ENCODE assay signal across 21 cellular contexts in genomic region chr12:91574391-91574790, GRCh38.
DNase-seq lines count a peak whose midpoint lies in the region; ATAC-seq and TF ChIP-seq lines count a peak whose summit lies in the region.
"Had no signal": no experiment of that assay in that cellular context is flagged by ENCODE, and none has a peak within 500 bp of the region (broad histone marks: within the 10 kb centered on the region; RNA-seq: fewer than 3 reads in every experiment).

No MANE protein-coding gene starts in this region.

- H4K8ac ChIP-seq in neuronal stem cell (ENCODE audit: low read depth, low read length), result no peak overlapping the region

- H3K9me3 ChIP-seq in right cardiac atrium (ENCODE audit: control insufficient read depth, low read length), result no peaks in the 10 kb centered on the region
- H3K9me3 ChIP-seq in neuronal stem cell (replicated peaks in 1 of 2; ENCODE audit: control insufficient read depth in 2 of 2, insufficient read depth in 1 of 2, low read depth in 1 of 2, low read length in 2 of 2), result peaks cover 0 to 3% of the 10 kb centered on the region in 2 donors
- no peaks in the 10 kb centered on the region for H3K9me3 ChIP-seq in CD4-positive, alpha-beta memory T cell (ENCODE audit: control insufficient read depth in 1 of 2, low read length in 2 of 2)
- no peaks in the 10 kb centered on the region for H3K9me3 ChIP-seq in upper lobe of left lung
- H3K9me3 ChIP-seq: A549, HAP-1, sigmoid colon, tibial artery had no signal

- no peak overlapping the region for H2BK12ac ChIP-seq in neuronal stem cell (ENCODE audit: low read length)

- H3K4me1 ChIP-seq in right cardiac atrium (ENCODE audit: control insufficient read depth, insufficient read depth, low read length) (no peaks in the 10 kb centered on the region), neuronal stem cell (ENCODE audit: control insufficient read depth in 2 of 2, insufficient read depth in 1 of 2, low read depth in 1 of 2, low read length in 2 of 2) (peaks cover 0 to 11% of the 10 kb centered on the region in 2 donors), upper lobe of left lung (peaks cover 0 to 12% (median 5%) of the 10 kb centered on the region in 4 donors)
- H3K4me1 ChIP-seq in CD4-positive, alpha-beta memory T cell (ENCODE audit: insufficient read depth, low read length), result peaks cover 4% of the 10 kb centered on the region
- H3K4me1 ChIP-seq: tibial artery had no signal

- H3K23ac ChIP-seq in neuronal stem cell (ENCODE audit: low read depth, low read length, poor library complexity), result no peak overlapping the region

- no peak overlapping the region for H2BK120ac ChIP-seq in neuronal stem cell (ENCODE audit: low read depth, low read length)

- H3K27ac ChIP-seq in right cardiac atrium (ENCODE audit: low read length) (no peak overlapping the region), neuronal stem cell (replicated peaks; ENCODE audit: low read length) (peak overlapping the region; percentile 56), caudate nucleus (ENCODE audit: low read depth, low read length) (no peak overlapping the region), upper lobe of left lung (no peak overlapping the region)
- no peak overlapping the region for H3K27ac ChIP-seq in CD4-positive, alpha-beta memory T cell (ENCODE audit: low read depth, low read length)
- H3K27ac ChIP-seq: A549, dorsolateral prefrontal cortex, sigmoid colon, tibial artery had no signal

- no peak overlapping the region for H3K27ac Mint-ChIP-seq in CD4-positive, alpha-beta memory T cell
- H3K27ac Mint-ChIP-seq: activated T-helper 2 cell treated with anti-CD3 and anti-CD28 coated beads, Interferon-gamma antibody, Interleukin-2, Interleukin-4, amounts not matched to agents 10 μg/mL and 5 μg/mL and 100 μg/mL, durations not matched to agents 14 hours and 24 hours and 36 hours; CD4-positive, alpha-beta T cell; naive thymus-derived CD4-positive, alpha-beta T cell; T-helper 1 cell treated with Interleukin-12 subunit alpha and Interleukin-12 subunit beta and Interleukin-4 antibody, amounts not matched to agents 30 μg/mL and 1 μg/mL, for 36 hours; WTC11 had no signal

- H3K79me1 ChIP-seq in neuronal stem cell (ENCODE audit: low read depth, low read length), result no peaks in the 10 kb centered on the region

- no peaks in the 10 kb centered on the region for H3K9me3 Mint-ChIP-seq in CD4-positive, alpha-beta memory T cell
- H3K9me3 Mint-ChIP-seq: activated T-helper 2 cell treated with anti-CD3 and anti-CD28 coated beads, Interferon-gamma antibody, Interleukin-2, Interleukin-4, amounts not matched to agents 10 μg/mL and 5 μg/mL and 100 μg/mL, durations not matched to agents 14 hours and 24 hours and 36 hours; CD4-positive, alpha-beta T cell; naive thymus-derived CD4-positive, alpha-beta T cell; T-helper 1 cell treated with Interleukin-12 subunit alpha and Interleukin-12 subunit beta and Interleukin-4 antibody, amounts not matched to agents 30 μg/mL and 1 μg/mL, for 36 hours; WTC11 had no signal

- ATAC-seq in right cardiac atrium (no peak), left cardiac atrium (no peak), upper lobe of left lung (ENCODE audit: low FRiP score in 2 of 2) (no peak)
- ATAC-seq: A549; naive thymus-derived CD4-positive, alpha-beta T cell; WTC11 had no signal

- POLR2A ChIA-PET in CD4-positive, alpha-beta memory T cell (lab: Charles Lee; ENCODE audit: partially characterized antibody), result no interaction called here

- TF ChIP-seq POLR2A in upper lobe of left lung (IDR thresholded peaks at IDR 0.05), result no peak

- H4K91ac ChIP-seq in neuronal stem cell (ENCODE audit: low read depth, low read length, poor library complexity), result no peak overlapping the region

- H2AFZ ChIP-seq in neuronal stem cell (ENCODE audit: low read length), result peak overlapping the region; percentile 53

- H3K9ac ChIP-seq in neuronal stem cell (ENCODE audit: low read depth, low read length, poor library complexity), result no peak overlapping the region

- H3K14ac ChIP-seq in neuronal stem cell (ENCODE audit: low read length), result no peak overlapping the region

- H3K4me3 ChIP-seq in right cardiac atrium (ENCODE audit: low read length) (peak overlapping the region; percentile 20), choroid plexus epithelial cell (ENCODE audit: low read depth, low read length) (no peak overlapping the region), neuronal stem cell (ENCODE audit: low read length in 2 of 2) (no peak overlapping the region), upper lobe of left lung (no peak overlapping the region)
- H3K4me3 ChIP-seq in CD4-positive, alpha-beta memory T cell (ENCODE audit: low read length in 2 of 2), result no peak overlapping the region
- H3K4me3 ChIP-seq: A549, HAP-1, sigmoid colon, tibial artery had no signal

- no peak overlapping the region for H2BK15ac ChIP-seq in neuronal stem cell (ENCODE audit: low read length)

- no peaks in the 10 kb centered on the region for H3K27me3 ChIP-seq in right cardiac atrium (ENCODE audit: control insufficient read depth, insufficient read depth)
- H3K27me3 ChIP-seq in neuronal stem cell (ENCODE audit: control insufficient read depth in 3 of 3, insufficient read depth in 3 of 3, low read depth in 1 of 3, low read length in 3 of 3), result no peaks in the 10 kb centered on the region
- no peaks in the 10 kb centered on the region for H3K27me3 ChIP-seq in CD4-positive, alpha-beta memory T cell (ENCODE audit: insufficient read depth, low read length)
- no peaks in the 10 kb centered on the region for H3K27me3 ChIP-seq in upper lobe of left lung
- H3K27me3 ChIP-seq: dorsolateral prefrontal cortex, sigmoid colon, tibial artery had no signal

- peaks cover 4 to 9% (median 5%) of the 10 kb centered on the region in 4 donors for H3K4me1 Mint-ChIP-seq in CD4-positive, alpha-beta memory T cell

- 54% methylated on average over 1 of the region's 1 CpG for WGBS in right cardiac atrium
- WGBS in neuronal stem cell (ENCODE audit: extremely low coverage in 2 of 2, insufficient read length in 2 of 2, insufficient replicate concordance in 1 of 2), 2 donors, result no CpG with 5 or more reads among the region's 1 CpG
- WGBS in upper lobe of left lung, 2 donors, result 81 to 100% methylated on average over 1 of the region's 1 CpG

- no peaks in the 10 kb centered on the region for H3K36me3 Mint-ChIP-seq in CD4-positive, alpha-beta memory T cell
- H3K36me3 Mint-ChIP-seq: naive thymus-derived CD4-positive, alpha-beta T cell; WTC11 had no signal

- H3K4ac ChIP-seq in neuronal stem cell (ENCODE audit: low read length), result no peak overlapping the region

- peaks cover 1 to 3% of the 10 kb centered on the region in 2 donors for H3K27me3 Mint-ChIP-seq in CD4-positive, alpha-beta memory T cell
- H3K27me3 Mint-ChIP-seq: CD4-positive, alpha-beta T cell had no signal

- CTCF ChIA-PET in CD4-positive, alpha-beta memory T cell (lab: Charles Lee; ENCODE audit: partially characterized antibody), result interaction anchor here (1.0 to 5.1 kb wide), 3 partner anchors 11 to 834 kb away, joined by 3 to 23 read pairs (median 6); no protein-coding TSS in a partner anchor

- DNase-seq in right cardiac atrium (no peak), left cardiac atrium (no peak), choroid plexus epithelial cell (ENCODE audit: low read depth) (peak; percentile 42), neuronal stem cell (ENCODE audit: low spot score) (no peak), activated T-cell treated with anti-CD3 and anti-CD28 coated beads for 4 hours (no peak), caudate nucleus (lab: John Stamatoyannopoulos, UW) (no peak), upper lobe of left lung (no peak)
- no peak for DNase-seq in CD4-positive, alpha-beta memory T cell
- DNase-seq: activated CD8-positive, alpha-beta memory T cell treated with anti-CD3 and anti-CD28 coated beads for 24 hours; CD4-positive, alpha-beta T cell; dorsolateral prefrontal cortex; EL; naive thymus-derived CD4-positive, alpha-beta T cell; Right ventricle myocardium superior; sigmoid colon; tibial artery had no signal

- no peak overlapping the region for H3K18ac ChIP-seq in neuronal stem cell (ENCODE audit: low read length)

- peak overlapping the region; percentile 24 for H3K4me2 ChIP-seq in neuronal stem cell (ENCODE audit: insufficient read depth, low read length, poor library complexity, severe bottlenecking)

- no peak for TF ChIP-seq CTCF in choroid plexus epithelial cell (conservative IDR thresholded peaks at IDR 0.05; ENCODE audit: low read depth, low read length)
- TF ChIP-seq CTCF in upper lobe of left lung (IDR thresholded peaks at IDR 0.05), result no peak

- TF ChIP-seq EP300 in upper lobe of left lung (IDR thresholded peaks at IDR 0.05), result no peak

- intact Hi-C loops in right cardiac atrium (cut with DNase I) (loop anchor here in 3 of 4 donors (10.0 kb wide), 2 partner anchors 570 to 990 kb away; partner anchors contain the start of gene BTG1 (in 3 of the 3)), left cardiac atrium (cut with DNase I) (loop anchor here in 1 of 2 donors (10.0 kb wide), 2 partner anchors 230 to 560 kb away; no protein-coding TSS in a partner anchor)
- intact Hi-C loops in CD4-positive, alpha-beta memory T cell (cut with micrococcal nuclease), result no loop called here

- no peak overlapping the region for H3K4me3 Mint-ChIP-seq in CD4-positive, alpha-beta memory T cell
- H3K4me3 Mint-ChIP-seq: CD4-positive, alpha-beta T cell; naive thymus-derived CD4-positive, alpha-beta T cell; T-helper 1 cell treated with Interleukin-12 subunit alpha and Interleukin-12 subunit beta and Interleukin-4 antibody, amounts not matched to agents 30 μg/mL and 1 μg/mL, for 36 hours; WTC11 had no signal

- no peak overlapping the region for H2BK5ac ChIP-seq in neuronal stem cell (ENCODE audit: low read length)

- no peak overlapping the region for H2AK5ac ChIP-seq in neuronal stem cell (ENCODE audit: low read depth, low read length)

- H3K36me3 ChIP-seq in neuronal stem cell (replicated peaks in 1 of 2; ENCODE audit: control insufficient read depth in 2 of 2, insufficient read depth in 2 of 2, low read length in 2 of 2) (no peaks in the 10 kb centered on the region), upper lobe of left lung (no peaks in the 10 kb centered on the region)
- H3K36me3 ChIP-seq in CD4-positive, alpha-beta memory T cell (ENCODE audit: insufficient read depth, low read length), result no peaks in the 10 kb centered on the region
- H3K36me3 ChIP-seq: HAP-1, sigmoid colon, tibial artery had no signal
